In the genomic region with DNA sequence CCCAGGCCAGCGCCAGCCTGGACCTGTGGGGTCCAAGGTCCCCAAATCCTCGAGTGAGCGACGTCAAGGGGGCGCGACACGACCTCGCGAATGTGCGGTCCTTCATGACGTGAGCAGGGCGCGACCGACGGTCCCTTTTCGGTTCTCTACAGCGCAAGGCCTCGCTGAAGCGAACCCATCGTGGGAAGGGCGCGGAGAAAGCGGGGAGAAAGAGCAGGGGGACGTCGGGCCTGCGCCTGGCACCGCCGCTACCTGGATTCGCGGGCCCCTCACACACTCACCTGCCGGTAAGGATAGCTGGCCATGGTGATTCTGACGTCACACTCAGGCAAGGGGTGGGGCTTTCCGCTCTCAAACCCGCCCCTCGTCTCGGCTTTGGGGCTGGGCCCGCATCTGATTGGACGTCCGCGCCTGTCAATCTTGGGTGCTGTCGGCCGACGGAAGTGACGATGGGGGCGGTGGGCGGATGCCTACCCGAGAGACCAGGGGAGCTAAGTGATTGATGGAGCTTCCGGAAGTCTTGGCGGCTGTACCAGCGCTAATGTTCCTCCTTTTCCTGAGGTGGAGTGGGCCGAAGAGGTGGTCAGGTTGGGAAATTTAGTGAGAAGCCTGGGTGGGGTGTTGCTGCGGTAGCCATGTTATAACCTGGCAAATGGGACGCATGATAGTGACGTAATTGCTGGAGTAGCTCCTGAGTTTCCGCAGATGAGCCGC, we compare ENCODE assay signal across 1 cellular context.
TF ChIP-seq lines count a peak whose summit lies in the region.

A gene with protein sequence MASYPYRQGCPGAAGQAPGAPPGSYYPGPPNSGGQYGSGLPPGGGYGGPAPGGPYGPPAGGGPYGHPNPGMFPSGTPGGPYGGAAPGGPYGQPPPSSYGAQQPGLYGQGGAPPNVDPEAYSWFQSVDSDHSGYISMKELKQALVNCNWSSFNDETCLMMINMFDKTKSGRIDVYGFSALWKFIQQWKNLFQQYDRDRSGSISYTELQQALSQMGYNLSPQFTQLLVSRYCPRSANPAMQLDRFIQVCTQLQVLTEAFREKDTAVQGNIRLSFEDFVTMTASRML (minus strand): TSS at position 317 of the 714 bp plus-strand sequence. CDS start 12 bp downstream, at position 305.

TF ChIP-seq in HepG2, 621 proteins besides CTCF, POLR2A, EP300 and RAD21 (continued from another document and continues in another):
- TF ChIP-seq RXRB (CRISPR knock-in tag; IDR thresholded peaks at IDR 0.05; ENCODE audit: borderline replicate concordance) (peak; percentile 45; the same call in 1 of the 2 replicates), ZEB1 (IDR thresholded peaks at IDR 0.05; ENCODE audit: insufficient replicate concordance, low read depth) (peak; percentile 67), MYC (CRISPR knock-in tag; IDR thresholded peaks at IDR 0.05; ENCODE audit: borderline replicate concordance) (peak; percentile 75), ZMYM4 (CRISPR knock-in tag; IDR thresholded peaks at IDR 0.05) (peak; percentile 65; the same call in 1 of the 2 replicates), ZNF124 (CRISPR knock-in tag; IDR thresholded peaks at IDR 0.05) (0 out of 2 replicates have a peak, but pooled peaks have one; percentile 27), POLR2AphosphoS5 (IDR thresholded peaks at IDR 0.05; ENCODE audit: low read depth, low read length) (peak; percentile 44), ZNF607 (CRISPR knock-in tag; IDR thresholded peaks at IDR 0.05; ENCODE audit: borderline replicate concordance) (0 out of 2 replicates have a peak, but pooled peaks have one; percentile 49), ZNF256 (CRISPR knock-in tag; conservative IDR thresholded peaks at IDR 0.05) (0 out of 2 replicates have a peak, but pooled peaks have one; percentile 54), ZNF776 (CRISPR knock-in tag; IDR thresholded peaks at IDR 0.05) (peak; percentile 68; the same call in 1 of the 2 replicates), DNMT1 (CRISPR knock-in tag; IDR thresholded peaks at IDR 0.05) (peak; percentile 20; the same call in 1 of the 2 replicates), YEATS2 (CRISPR knock-in tag; IDR thresholded peaks at IDR 0.05; ENCODE audit: borderline replicate concordance) (peak; percentile 87), ZNF670 (CRISPR knock-in tag; IDR thresholded peaks at IDR 0.05; ENCODE audit: borderline replicate concordance) (peak; percentile 38; the same call in 1 of the 2 replicates), MXI1 (IDR thresholded peaks at IDR 0.05; ENCODE audit: borderline replicate concordance, low read depth, low read length) (peak; percentile 26; the same call in 1 of the 3 replicates), POGZ (CRISPR knock-in tag; IDR thresholded peaks at IDR 0.05) (peak; percentile 86), KDM2A (CRISPR knock-in tag; IDR thresholded peaks at IDR 0.05; ENCODE audit: borderline replicate concordance, low read depth) (peak; percentile 85; the same call in 1 of the 2 replicates), EZH2 (conservative IDR thresholded peaks at IDR 0.05; ENCODE audit: low read depth, low read length) (no peak), HNRNPLL (IDR thresholded peaks at IDR 0.05; ENCODE audit: low read depth, low read length, poor library complexity, severe bottlenecking) (peak; percentile 39), ZKSCAN5 (CRISPR knock-in tag; IDR thresholded peaks at IDR 0.05) (no peak), ZNF251 (CRISPR knock-in tag; IDR thresholded peaks at IDR 0.05) (no peak), XBP1 (CRISPR knock-in tag; IDR thresholded peaks at IDR 0.05) (no peak), ZBTB21 (CRISPR knock-in tag; IDR thresholded peaks at IDR 0.05) (peak; percentile 100), ZNF274 (CRISPR knock-in tag; IDR thresholded peaks at IDR 0.05) (peak; percentile 76; the same call in 1 of the 2 replicates), ESRRA (CRISPR knock-in tag; IDR thresholded peaks at IDR 0.05; ENCODE audit: low read depth) (peak; percentile 55; the same call in 1 of the 2 replicates), ZNF383 (CRISPR knock-in tag; IDR thresholded peaks at IDR 0.05; ENCODE audit: borderline replicate concordance) (0 out of 2 replicates have a peak, but pooled peaks have one; percentile 20), RFX1 (IDR thresholded peaks at IDR 0.05) (no peak), PCBP2 (optimal IDR thresholded peaks at IDR 0.05; ENCODE audit: low read depth, low read length, poor library complexity, severe bottlenecking) (no peak), ZSCAN9 (CRISPR knock-in tag; IDR thresholded peaks at IDR 0.05; ENCODE audit: borderline replicate concordance) (0 out of 2 replicates have a peak, but pooled peaks have one; percentile 44), SP2 (CRISPR knock-in tag; IDR thresholded peaks at IDR 0.05) (peak; percentile 98), YEATS4 (CRISPR knock-in tag; IDR thresholded peaks at IDR 0.05; ENCODE audit: borderline replicate concordance) (peak; percentile 94; the same call in 1 of the 2 replicates), U2AF2 (IDR thresholded peaks at IDR 0.05; ENCODE audit: low read depth, low read length) (0 out of 2 replicates have a peak, but pooled peaks have one; percentile 75), MAZ (IDR thresholded peaks at IDR 0.05; ENCODE audit: borderline replicate concordance, low read depth, low read length) (peak; percentile 49; the same call in 1 of the 2 replicates), MAZ (CRISPR knock-in tag; IDR thresholded peaks at IDR 0.05; ENCODE audit: low read depth) (peak; percentile 55; the same call in 1 of the 2 replicates), ZKSCAN1 (IDR thresholded peaks at IDR 0.05; ENCODE audit: low read length) (0 out of 2 replicates have a peak, but pooled peaks have one; percentile 6), KLF12 (CRISPR knock-in tag; IDR thresholded peaks at IDR 0.05; ENCODE audit: borderline replicate concordance) (no peak), FOXO1 (CRISPR knock-in tag; IDR thresholded peaks at IDR 0.05) (peak; percentile 39; the same call in 1 of the 2 replicates), ZBTB8A (CRISPR knock-in tag; IDR thresholded peaks at IDR 0.05; ENCODE audit: borderline replicate concordance, low read depth) (0 out of 2 replicates have a peak, but pooled peaks have one; percentile 38), ZNF839 (CRISPR knock-in tag; IDR thresholded peaks at IDR 0.05; ENCODE audit: borderline replicate concordance) (no peak), ATF7 (IDR thresholded peaks at IDR 0.05) (peak; percentile 93), ATF7 (CRISPR knock-in tag; IDR thresholded peaks at IDR 0.05) (peak; percentile 89; the same call in 1 of the 2 replicates), HCFC1 (IDR thresholded peaks at IDR 0.05; ENCODE audit: low read depth, low read length) (peak; percentile 74), GTF3A (CRISPR knock-in tag; conservative IDR thresholded peaks at IDR 0.05) (peak; percentile 85; the same call in 1 of the 2 replicates)
- TF ChIP-seq, protein P1, sequence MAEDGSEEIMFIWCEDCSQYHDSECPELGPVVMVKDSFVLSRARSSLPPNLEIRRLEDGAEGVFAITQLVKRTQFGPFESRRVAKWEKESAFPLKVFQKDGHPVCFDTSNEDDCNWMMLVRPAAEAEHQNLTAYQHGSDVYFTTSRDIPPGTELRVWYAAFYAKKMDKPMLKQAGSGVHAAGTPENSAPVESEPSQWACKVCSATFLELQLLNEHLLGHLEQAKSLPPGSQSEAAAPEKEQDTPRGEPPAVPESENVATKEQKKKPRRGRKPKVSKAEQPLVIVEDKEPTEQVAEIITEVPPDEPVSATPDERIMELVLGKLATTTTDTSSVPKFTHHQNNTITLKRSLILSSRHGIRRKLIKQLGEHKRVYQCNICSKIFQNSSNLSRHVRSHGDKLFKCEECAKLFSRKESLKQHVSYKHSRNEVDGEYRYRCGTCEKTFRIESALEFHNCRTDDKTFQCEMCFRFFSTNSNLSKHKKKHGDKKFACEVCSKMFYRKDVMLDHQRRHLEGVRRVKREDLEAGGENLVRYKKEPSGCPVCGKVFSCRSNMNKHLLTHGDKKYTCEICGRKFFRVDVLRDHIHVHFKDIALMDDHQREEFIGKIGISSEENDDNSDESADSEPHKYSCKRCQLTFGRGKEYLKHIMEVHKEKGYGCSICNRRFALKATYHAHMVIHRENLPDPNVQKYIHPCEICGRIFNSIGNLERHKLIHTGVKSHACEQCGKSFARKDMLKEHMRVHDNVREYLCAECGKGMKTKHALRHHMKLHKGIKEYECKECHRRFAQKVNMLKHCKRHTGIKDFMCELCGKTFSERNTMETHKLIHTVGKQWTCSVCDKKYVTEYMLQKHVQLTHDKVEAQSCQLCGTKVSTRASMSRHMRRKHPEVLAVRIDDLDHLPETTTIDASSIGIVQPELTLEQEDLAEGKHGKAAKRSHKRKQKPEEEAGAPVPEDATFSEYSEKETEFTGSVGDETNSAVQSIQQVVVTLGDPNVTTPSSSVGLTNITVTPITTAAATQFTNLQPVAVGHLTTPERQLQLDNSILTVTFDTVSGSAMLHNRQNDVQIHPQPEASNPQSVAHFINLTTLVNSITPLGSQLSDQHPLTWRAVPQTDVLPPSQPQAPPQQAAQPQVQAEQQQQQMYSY (CRISPR knock-in tag; IDR thresholded peaks at IDR 0.05): no peak
- TF ChIP-seq, protein P2, sequence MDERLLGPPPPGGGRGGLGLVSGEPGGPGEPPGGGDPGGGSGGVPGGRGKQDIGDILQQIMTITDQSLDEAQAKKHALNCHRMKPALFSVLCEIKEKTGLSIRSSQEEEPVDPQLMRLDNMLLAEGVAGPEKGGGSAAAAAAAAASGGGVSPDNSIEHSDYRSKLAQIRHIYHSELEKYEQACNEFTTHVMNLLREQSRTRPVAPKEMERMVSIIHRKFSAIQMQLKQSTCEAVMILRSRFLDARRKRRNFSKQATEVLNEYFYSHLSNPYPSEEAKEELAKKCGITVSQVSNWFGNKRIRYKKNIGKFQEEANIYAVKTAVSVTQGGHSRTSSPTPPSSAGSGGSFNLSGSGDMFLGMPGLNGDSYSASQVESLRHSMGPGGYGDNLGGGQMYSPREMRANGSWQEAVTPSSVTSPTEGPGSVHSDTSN (CRISPR knock-in tag; IDR thresholded peaks at IDR 0.05): peak; percentile 98
- TF ChIP-seq, protein P3, sequence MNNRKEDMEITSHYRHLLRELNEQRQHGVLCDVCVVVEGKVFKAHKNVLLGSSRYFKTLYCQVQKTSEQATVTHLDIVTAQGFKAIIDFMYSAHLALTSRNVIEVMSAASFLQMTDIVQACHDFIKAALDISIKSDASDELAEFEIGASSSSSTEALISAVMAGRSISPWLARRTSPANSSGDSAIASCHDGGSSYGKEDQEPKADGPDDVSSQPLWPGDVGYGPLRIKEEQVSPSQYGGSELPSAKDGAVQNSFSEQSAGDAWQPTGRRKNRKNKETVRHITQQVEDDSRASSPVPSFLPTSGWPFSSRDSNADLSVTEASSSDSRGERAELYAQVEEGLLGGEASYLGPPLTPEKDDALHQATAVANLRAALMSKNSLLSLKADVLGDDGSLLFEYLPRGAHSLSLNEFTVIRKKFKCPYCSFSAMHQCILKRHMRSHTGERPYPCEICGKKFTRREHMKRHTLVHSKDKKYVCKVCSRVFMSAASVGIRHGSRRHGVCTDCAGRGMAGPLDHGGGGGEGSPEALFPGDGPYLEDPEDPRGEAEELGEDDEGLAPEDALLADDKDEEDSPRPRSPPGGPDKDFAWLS (CRISPR knock-in tag; IDR thresholded peaks at IDR 0.05; ENCODE audit: borderline replicate concordance): no peak
- TF ChIP-seq, protein P4, sequence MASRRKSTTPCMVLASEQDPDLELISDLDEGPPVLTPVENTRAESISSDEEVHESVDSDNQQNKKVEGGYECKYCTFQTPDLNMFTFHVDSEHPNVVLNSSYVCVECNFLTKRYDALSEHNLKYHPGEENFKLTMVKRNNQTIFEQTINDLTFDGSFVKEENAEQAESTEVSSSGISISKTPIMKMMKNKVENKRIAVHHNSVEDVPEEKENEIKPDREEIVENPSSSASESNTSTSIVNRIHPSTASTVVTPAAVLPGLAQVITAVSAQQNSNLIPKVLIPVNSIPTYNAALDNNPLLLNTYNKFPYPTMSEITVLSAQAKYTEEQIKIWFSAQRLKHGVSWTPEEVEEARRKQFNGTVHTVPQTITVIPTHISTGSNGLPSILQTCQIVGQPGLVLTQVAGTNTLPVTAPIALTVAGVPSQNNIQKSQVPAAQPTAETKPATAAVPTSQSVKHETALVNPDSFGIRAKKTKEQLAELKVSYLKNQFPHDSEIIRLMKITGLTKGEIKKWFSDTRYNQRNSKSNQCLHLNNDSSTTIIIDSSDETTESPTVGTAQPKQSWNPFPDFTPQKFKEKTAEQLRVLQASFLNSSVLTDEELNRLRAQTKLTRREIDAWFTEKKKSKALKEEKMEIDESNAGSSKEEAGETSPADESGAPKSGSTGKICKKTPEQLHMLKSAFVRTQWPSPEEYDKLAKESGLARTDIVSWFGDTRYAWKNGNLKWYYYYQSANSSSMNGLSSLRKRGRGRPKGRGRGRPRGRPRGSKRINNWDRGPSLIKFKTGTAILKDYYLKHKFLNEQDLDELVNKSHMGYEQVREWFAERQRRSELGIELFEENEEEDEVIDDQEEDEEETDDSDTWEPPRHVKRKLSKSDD (CRISPR knock-in tag; IDR thresholded peaks at IDR 0.05; ENCODE audit: low read depth): peak; percentile 100
- TF ChIP-seq, protein P5, sequence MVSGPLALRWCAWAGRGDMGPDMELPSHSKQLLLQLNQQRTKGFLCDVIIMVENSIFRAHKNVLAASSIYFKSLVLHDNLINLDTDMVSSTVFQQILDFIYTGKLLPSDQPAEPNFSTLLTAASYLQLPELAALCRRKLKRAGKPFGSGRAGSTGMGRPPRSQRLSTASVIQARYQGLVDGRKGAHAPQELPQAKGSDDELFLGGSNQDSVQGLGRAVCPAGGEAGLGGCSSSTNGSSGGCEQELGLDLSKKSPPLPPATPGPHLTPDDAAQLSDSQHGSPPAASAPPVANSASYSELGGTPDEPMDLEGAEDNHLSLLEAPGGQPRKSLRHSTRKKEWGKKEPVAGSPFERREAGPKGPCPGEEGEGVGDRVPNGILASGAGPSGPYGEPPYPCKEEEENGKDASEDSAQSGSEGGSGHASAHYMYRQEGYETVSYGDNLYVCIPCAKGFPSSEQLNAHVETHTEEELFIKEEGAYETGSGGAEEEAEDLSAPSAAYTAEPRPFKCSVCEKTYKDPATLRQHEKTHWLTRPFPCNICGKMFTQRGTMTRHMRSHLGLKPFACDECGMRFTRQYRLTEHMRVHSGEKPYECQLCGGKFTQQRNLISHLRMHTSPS (CRISPR knock-in tag; IDR thresholded peaks at IDR 0.05; ENCODE audit: low read depth): peak; percentile 50; the same call in 1 of the 2 replicates
- TF ChIP-seq, protein P6, sequence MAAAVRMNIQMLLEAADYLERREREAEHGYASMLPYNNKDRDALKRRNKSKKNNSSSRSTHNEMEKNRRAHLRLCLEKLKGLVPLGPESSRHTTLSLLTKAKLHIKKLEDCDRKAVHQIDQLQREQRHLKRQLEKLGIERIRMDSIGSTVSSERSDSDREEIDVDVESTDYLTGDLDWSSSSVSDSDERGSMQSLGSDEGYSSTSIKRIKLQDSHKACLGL (CRISPR knock-in tag; IDR thresholded peaks at IDR 0.05): peak; percentile 80; the same call in 1 of the 2 replicates
- TF ChIP-seq, protein P7, sequence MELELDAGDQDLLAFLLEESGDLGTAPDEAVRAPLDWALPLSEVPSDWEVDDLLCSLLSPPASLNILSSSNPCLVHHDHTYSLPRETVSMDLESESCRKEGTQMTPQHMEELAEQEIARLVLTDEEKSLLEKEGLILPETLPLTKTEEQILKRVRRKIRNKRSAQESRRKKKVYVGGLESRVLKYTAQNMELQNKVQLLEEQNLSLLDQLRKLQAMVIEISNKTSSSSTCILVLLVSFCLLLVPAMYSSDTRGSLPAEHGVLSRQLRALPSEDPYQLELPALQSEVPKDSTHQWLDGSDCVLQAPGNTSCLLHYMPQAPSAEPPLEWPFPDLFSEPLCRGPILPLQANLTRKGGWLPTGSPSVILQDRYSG (CRISPR knock-in tag; IDR thresholded peaks at IDR 0.05): no peak
